8 cellular contexts compared by ENCODE assay signal in genomic region chr4:102501176-102501634, GRCh38. TPM values are rescaled to one million over a fixed set of nuclear protein-coding genes. Genes with fewer than 3 reads are reported as not detected.
A peak's percentile ranks its signal among the peaks of the same experiment; 100 is the strongest.
DNase-seq lines count a peak whose midpoint lies in the region; ATAC-seq and TF ChIP-seq lines count a peak whose summit lies in the region.

Gene NFKB1 (plus strand): TSS chr4:102501359. CDS start chr4:102525519, 24,160 bp downstream.

- H3K9me3 ChIP-seq in ES-I3 (ENCODE audit: control insufficient read depth, insufficient read depth, low read length), result no peaks in the 10 kb centered on the region
- H3K9me3 ChIP-seq in skeletal muscle satellite cell (replicated peaks; ENCODE audit: low read length), result no peaks in the 10 kb centered on the region

- TF ChIP-seq EP300 in Ishikawa (IDR thresholded peaks at IDR 0.05; ENCODE audit: borderline replicate concordance), result no peak

- peak; percentile 48 for ATAC-seq in GM21576 (IDR thresholded peaks at IDR 0.05; ENCODE audit: unreplicated experiment)

- DNase-seq in T-helper 9 cell (peak; percentile 76), astrocyte of the hippocampus (ENCODE audit: low read depth, low spot score) (peak; percentile 87), iPS-NIHi11 (ENCODE audit: low spot score) (no peak)

- H3K4me1 ChIP-seq in ES-I3 (ENCODE audit: insufficient read depth, low read length) (no peaks in the 10 kb centered on the region), skeletal muscle satellite cell (ENCODE audit: control insufficient read depth, insufficient read depth, low read length) (peaks cover 30% of the 10 kb centered on the region)

- peak within 1 kb of the TSS; percentile 74 for H3K4me3 ChIP-seq in iPS-11a (ENCODE audit: low read depth, low read length)
- peak within 1 kb of the TSS; percentile 79 for H3K4me3 ChIP-seq in skeletal muscle satellite cell (ENCODE audit: low read length)

- peak within 1 kb of the TSS; percentile 79 for H3K4me2 ChIP-seq in skeletal muscle satellite cell (ENCODE audit: low read length)

- TF ChIP-seq RAD21 in Ishikawa (IDR thresholded peaks at IDR 0.05; ENCODE audit: low read depth), result no peak

- H3K36me3 ChIP-seq in ES-I3 (ENCODE audit: insufficient read depth, low read length), result no peaks in the 10 kb centered on the region
- no peaks in the 10 kb centered on the region for H3K36me3 ChIP-seq in skeletal muscle satellite cell (ENCODE audit: insufficient read depth, low read length)

- H3K9ac ChIP-seq in ES-I3 (ENCODE audit: low read depth, low read length) (peak within 1 kb of the TSS; percentile 98), skeletal muscle satellite cell (ENCODE audit: low read depth, low read length) (peak within 1 kb of the TSS; percentile 97)

- H3K27me3 ChIP-seq in skeletal muscle satellite cell (ENCODE audit: control insufficient read depth, insufficient read depth, low read length), result no peaks in the 10 kb centered on the region

TF ChIP-seq in Ishikawa, 13 proteins besides CTCF, POLR2A, EP300 and RAD21:
- TF ChIP-seq FOXM1 (IDR thresholded peaks at IDR 0.05; ENCODE audit: borderline replicate concordance, low read depth) (no peak), EGR1 (IDR thresholded peaks at IDR 0.05) (peak; percentile 17; the same call in 1 of the 2 replicates)
TF ChIP-seq in Ishikawa: peak in this region for 1.

RNA-seq across cellular contexts. Expression of gene NFKB1, which starts in this region (rescaled TPM):
- 22.5 and 25.9 TPM in 2 replicates for total RNA-seq in skeletal muscle satellite cell (2012; rRNA removed)
